Comparison of ENCODE assay signal across 1 cellular context in genomic region chr9:129080608-129081387, GRCh38.
A peak's percentile ranks its signal among the peaks of the same experiment; 100 is the strongest.
TF ChIP-seq lines count a peak whose summit lies in the region.

Gene DOLPP1, plus strand, starts transcription at chr9:129081111. Its CDS starts 21 bp downstream, at chr9:129081132.

TF ChIP-seq in HepG2, 621 proteins besides CTCF, POLR2A, EP300 and RAD21 (continued from another document and continues in another):
- TF ChIP-seq, protein P1, sequence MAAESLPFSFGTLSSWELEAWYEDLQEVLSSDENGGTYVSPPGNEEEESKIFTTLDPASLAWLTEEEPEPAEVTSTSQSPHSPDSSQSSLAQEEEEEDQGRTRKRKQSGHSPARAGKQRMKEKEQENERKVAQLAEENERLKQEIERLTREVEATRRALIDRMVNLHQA (CRISPR knock-in tag; IDR thresholded peaks at IDR 0.05): no peak
- TF ChIP-seq ZNF260 (CRISPR knock-in tag; IDR thresholded peaks at IDR 0.05; ENCODE audit: borderline replicate concordance, low read depth): no peak
- no peak for TF ChIP-seq ZFP1 (CRISPR knock-in tag; IDR thresholded peaks at IDR 0.05)
- no peak for TF ChIP-seq ZNF282 (IDR thresholded peaks at IDR 0.05; ENCODE audit: partially characterized antibody)
- TF ChIP-seq RFX5 (IDR thresholded peaks at IDR 0.05; ENCODE audit: low read depth, low read length): peak; percentile 94
- no peak for TF ChIP-seq MAF1 (CRISPR knock-in tag; IDR thresholded peaks at IDR 0.05; ENCODE audit: borderline replicate concordance)
- TF ChIP-seq MIXL1 (CRISPR knock-in tag; IDR thresholded peaks at IDR 0.05): no peak
- TF ChIP-seq NAIF1 (CRISPR knock-in tag; IDR thresholded peaks at IDR 0.05; ENCODE audit: borderline replicate concordance): no peak
- no peak for TF ChIP-seq SRF (IDR thresholded peaks at IDR 0.05; ENCODE audit: low read depth, low read length)
- no peak for TF ChIP-seq HNRNPUL1 (IDR thresholded peaks at IDR 0.05; ENCODE audit: low read depth, low read length)
- TF ChIP-seq HOMEZ (CRISPR knock-in tag; IDR thresholded peaks at IDR 0.05; ENCODE audit: low read depth): no peak; the same call in 1 of the 2 replicates
- no peak for TF ChIP-seq AGO2 (optimal IDR thresholded peaks at IDR 0.05; ENCODE audit: low read depth, low read length)
- no peak for TF ChIP-seq PRPF4 (IDR thresholded peaks at IDR 0.05; ENCODE audit: low read depth, low read length, poor library complexity, severe bottlenecking)
- peak; percentile 50 for TF ChIP-seq ZFX (CRISPR knock-in tag; IDR thresholded peaks at IDR 0.05; ENCODE audit: low read depth)
- TF ChIP-seq ZBTB49 (CRISPR knock-in tag; IDR thresholded peaks at IDR 0.05; ENCODE audit: borderline replicate concordance): no peak
- TF ChIP-seq ZNF737 (CRISPR knock-in tag; IDR thresholded peaks at IDR 0.05; ENCODE audit: borderline replicate concordance): no peak
- TF ChIP-seq NFYC (CRISPR knock-in tag; IDR thresholded peaks at IDR 0.05): peak; percentile 99
- TF ChIP-seq ZNF710 (CRISPR knock-in tag; IDR thresholded peaks at IDR 0.05; ENCODE audit: borderline replicate concordance): no peak
- TF ChIP-seq THYN1 (CRISPR knock-in tag; IDR thresholded peaks at IDR 0.05; ENCODE audit: borderline replicate concordance, low read depth): no peak
- no peak for TF ChIP-seq NPAS2 (CRISPR knock-in tag; IDR thresholded peaks at IDR 0.05; ENCODE audit: borderline replicate concordance)
- no peak for TF ChIP-seq U2AF1 (optimal IDR thresholded peaks at IDR 0.05; ENCODE audit: low read depth, low read length)
- TF ChIP-seq ZBTB33 (CRISPR knock-in tag; IDR thresholded peaks at IDR 0.05): no peak
- peak; percentile 69 for TF ChIP-seq CBX1 (IDR thresholded peaks at IDR 0.05; ENCODE audit: low read depth)
- TF ChIP-seq, protein P2, sequence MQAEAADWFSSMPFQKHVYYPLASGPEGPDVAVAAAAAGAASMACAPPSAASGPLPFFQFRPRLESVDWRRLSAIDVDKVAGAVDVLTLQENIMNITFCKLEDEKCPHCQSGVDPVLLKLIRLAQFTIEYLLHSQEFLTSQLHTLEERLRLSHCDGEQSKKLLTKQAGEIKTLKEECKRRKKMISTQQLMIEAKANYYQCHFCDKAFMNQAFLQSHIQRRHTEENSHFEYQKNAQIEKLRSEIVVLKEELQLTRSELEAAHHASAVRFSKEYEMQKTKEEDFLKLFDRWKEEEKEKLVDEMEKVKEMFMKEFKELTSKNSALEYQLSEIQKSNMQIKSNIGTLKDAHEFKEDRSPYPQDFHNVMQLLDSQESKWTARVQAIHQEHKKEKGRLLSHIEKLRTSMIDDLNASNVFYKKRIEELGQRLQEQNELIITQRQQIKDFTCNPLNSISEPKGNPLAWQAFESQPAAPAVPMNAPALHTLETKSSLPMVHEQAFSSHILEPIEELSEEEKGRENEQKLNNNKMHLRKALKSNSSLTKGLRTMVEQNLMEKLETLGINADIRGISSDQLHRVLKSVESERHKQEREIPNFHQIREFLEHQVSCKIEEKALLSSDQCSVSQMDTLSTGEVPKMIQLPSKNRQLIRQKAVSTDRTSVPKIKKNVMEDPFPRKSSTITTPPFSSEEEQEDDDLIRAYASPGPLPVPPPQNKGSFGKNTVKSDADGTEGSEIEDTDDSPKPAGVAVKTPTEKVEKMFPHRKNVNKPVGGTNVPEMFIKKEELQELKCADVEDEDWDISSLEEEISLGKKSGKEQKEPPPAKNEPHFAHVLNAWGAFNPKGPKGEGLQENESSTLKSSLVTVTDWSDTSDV (CRISPR knock-in tag; IDR thresholded peaks at IDR 0.05): no peak
- TF ChIP-seq ZNF615 (CRISPR knock-in tag; IDR thresholded peaks at IDR 0.05; ENCODE audit: borderline replicate concordance): no peak
- TF ChIP-seq BATF2 (CRISPR knock-in tag; IDR thresholded peaks at IDR 0.05): no peak
- TF ChIP-seq ETV6 (CRISPR knock-in tag; conservative IDR thresholded peaks at IDR 0.05): 0 out of 2 replicates have a peak, but pooled peaks have one; percentile 56
- TF ChIP-seq, protein P3, sequence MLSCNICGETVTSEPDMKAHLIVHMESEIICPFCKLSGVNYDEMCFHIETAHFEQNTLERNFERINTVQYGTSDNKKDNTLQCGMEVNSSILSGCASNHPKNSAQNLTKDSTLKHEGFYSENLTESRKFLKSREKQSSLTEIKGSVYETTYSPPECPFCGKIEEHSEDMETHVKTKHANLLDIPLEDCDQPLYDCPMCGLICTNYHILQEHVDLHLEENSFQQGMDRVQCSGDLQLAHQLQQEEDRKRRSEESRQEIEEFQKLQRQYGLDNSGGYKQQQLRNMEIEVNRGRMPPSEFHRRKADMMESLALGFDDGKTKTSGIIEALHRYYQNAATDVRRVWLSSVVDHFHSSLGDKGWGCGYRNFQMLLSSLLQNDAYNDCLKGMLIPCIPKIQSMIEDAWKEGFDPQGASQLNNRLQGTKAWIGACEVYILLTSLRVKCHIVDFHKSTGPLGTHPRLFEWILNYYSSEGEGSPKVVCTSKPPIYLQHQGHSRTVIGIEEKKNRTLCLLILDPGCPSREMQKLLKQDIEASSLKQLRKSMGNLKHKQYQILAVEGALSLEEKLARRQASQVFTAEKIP (CRISPR knock-in tag; IDR thresholded peaks at IDR 0.05; ENCODE audit: borderline replicate concordance): no peak
- no peak for TF ChIP-seq ZNF800 (CRISPR knock-in tag; IDR thresholded peaks at IDR 0.05)
- no peak for TF ChIP-seq IRF9 (CRISPR knock-in tag; IDR thresholded peaks at IDR 0.05; ENCODE audit: borderline replicate concordance)
- peak; percentile 85 for TF ChIP-seq ASH2L (IDR thresholded peaks at IDR 0.05; ENCODE audit: insufficient read length, low read depth, low read length)
- no peak for TF ChIP-seq ZNF10 (CRISPR knock-in tag; IDR thresholded peaks at IDR 0.05; ENCODE audit: borderline replicate concordance, low read depth)
- peak; percentile 9; the same call in 1 of the 2 replicates for TF ChIP-seq NFKB2 (CRISPR knock-in tag; IDR thresholded peaks at IDR 0.05; ENCODE audit: borderline replicate concordance)
- TF ChIP-seq NFIB (CRISPR knock-in tag; IDR thresholded peaks at IDR 0.05; ENCODE audit: borderline replicate concordance): no peak
- TF ChIP-seq, protein P4, sequence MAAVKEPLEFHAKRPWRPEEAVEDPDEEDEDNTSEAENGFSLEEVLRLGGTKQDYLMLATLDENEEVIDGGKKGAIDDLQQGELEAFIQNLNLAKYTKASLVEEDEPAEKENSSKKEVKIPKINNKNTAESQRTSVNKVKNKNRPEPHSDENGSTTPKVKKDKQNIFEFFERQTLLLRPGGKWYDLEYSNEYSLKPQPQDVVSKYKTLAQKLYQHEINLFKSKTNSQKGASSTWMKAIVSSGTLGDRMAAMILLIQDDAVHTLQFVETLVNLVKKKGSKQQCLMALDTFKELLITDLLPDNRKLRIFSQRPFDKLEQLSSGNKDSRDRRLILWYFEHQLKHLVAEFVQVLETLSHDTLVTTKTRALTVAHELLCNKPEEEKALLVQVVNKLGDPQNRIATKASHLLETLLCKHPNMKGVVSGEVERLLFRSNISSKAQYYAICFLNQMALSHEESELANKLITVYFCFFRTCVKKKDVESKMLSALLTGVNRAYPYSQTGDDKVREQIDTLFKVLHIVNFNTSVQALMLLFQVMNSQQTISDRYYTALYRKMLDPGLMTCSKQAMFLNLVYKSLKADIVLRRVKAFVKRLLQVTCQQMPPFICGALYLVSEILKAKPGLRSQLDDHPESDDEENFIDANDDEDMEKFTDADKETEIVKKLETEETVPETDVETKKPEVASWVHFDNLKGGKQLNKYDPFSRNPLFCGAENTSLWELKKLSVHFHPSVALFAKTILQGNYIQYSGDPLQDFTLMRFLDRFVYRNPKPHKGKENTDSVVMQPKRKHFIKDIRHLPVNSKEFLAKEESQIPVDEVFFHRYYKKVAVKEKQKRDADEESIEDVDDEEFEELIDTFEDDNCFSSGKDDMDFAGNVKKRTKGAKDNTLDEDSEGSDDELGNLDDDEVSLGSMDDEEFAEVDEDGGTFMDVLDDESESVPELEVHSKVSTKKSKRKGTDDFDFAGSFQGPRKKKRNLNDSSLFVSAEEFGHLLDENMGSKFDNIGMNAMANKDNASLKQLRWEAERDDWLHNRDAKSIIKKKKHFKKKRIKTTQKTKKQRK (IDR thresholded peaks at IDR 0.05; ENCODE audit: low read length): peak; percentile 34; the same call in 1 of the 2 replicates
- TF ChIP-seq ATF5 (CRISPR knock-in tag; IDR thresholded peaks at IDR 0.05; ENCODE audit: low read depth): no peak
- TF ChIP-seq ZNF30 (CRISPR knock-in tag; IDR thresholded peaks at IDR 0.05): no peak
- TF ChIP-seq GZF1 (CRISPR knock-in tag; IDR thresholded peaks at IDR 0.05): no peak
